In genomic region chr12:19288603-19289244, GRCh38 we compare ENCODE assay signal across 8 cellular contexts.
DNase-seq lines count a peak whose midpoint lies in the region; ATAC-seq, FAIRE-seq and TF ChIP-seq lines count a peak whose summit lies in the region.

No MANE protein-coding gene starts in this region.

- H3K4me1 ChIP-seq in small intestine (ENCODE audit: control insufficient read depth in 2 of 2, insufficient read depth in 1 of 2, low read depth in 1 of 2, low read length in 1 of 2), result no peaks in the 10 kb centered on the region

- DNase-seq in SIG-M5 treated with dmso at 0.1 percent for 504 hours (lab: John Stamatoyannopoulos, UW; ENCODE audit: unreplicated experiment) (peak; percentile 56), SIG-M5 (lab: John Stamatoyannopoulos, UW) (no peak), HuH-7.5 (ENCODE audit: low spot score) (peak; percentile 18), RPMI7951 (ENCODE audit: low read depth) (peak; percentile 36), fibroblast of villous mesenchyme (ENCODE audit: low read depth) (peak; percentile 59), small intestine (peak; percentile 31), hypothalamus (lab: John Stamatoyannopoulos, UW) (no peak)

- ATAC-seq in HG02610 (IDR thresholded peaks at IDR 0.05; ENCODE audit: unreplicated experiment), result no peak

- H3K36me3 ChIP-seq in small intestine (ENCODE audit: control insufficient read depth in 2 of 2, insufficient read depth in 2 of 2, low read length in 2 of 2), result peaks cover 0 to 2% of the 10 kb centered on the region in 2 donors

- H3K27ac ChIP-seq in small intestine (ENCODE audit: low read depth in 1 of 2, low read length in 1 of 2), result no peak overlapping the region

- no peaks in the 10 kb centered on the region for H3K27me3 ChIP-seq in small intestine (ENCODE audit: control insufficient read depth in 2 of 2, insufficient read depth in 2 of 2, low read length in 2 of 2)

- TF ChIP-seq CTCF in fibroblast of villous mesenchyme (IDR thresholded peaks at IDR 0.05; ENCODE audit: insufficient read depth, low read depth, low read length), result peak; percentile 63

- no peaks in the 10 kb centered on the region for H3K9me3 ChIP-seq in small intestine (ENCODE audit: control insufficient read depth, low read depth)

- 62 to 71% (median 65%) methylated on average over 2 of the region's 2 CpGs for WGBS in small intestine, 3 donors

- FAIRE-seq in small intestine (lab: Jason Lieb, UNC), result peak; percentile 85

- H3K4me3 ChIP-seq in fibroblast of villous mesenchyme (ENCODE audit: low read depth, low read length) (no peak overlapping the region), small intestine (ENCODE audit: low read depth in 1 of 2, low read length in 2 of 2) (no peak overlapping the region)

Comparison
In these comparisons a context has a peak if more than half of its experiments do, and no peak if none do; other contexts are left out.
1. DNase-seq: peak in SIG-M5 treated with dmso at 0.1 percent for 504 hours (single experiment), HuH-7.5 (single experiment), RPMI7951 (single experiment), fibroblast of villous mesenchyme (single experiment) and small intestine (single experiment); none in SIG-M5 (single experiment) and hypothalamus (0 of 51).